26 cellular contexts compared by ENCODE assay signal in the genomic region with DNA sequence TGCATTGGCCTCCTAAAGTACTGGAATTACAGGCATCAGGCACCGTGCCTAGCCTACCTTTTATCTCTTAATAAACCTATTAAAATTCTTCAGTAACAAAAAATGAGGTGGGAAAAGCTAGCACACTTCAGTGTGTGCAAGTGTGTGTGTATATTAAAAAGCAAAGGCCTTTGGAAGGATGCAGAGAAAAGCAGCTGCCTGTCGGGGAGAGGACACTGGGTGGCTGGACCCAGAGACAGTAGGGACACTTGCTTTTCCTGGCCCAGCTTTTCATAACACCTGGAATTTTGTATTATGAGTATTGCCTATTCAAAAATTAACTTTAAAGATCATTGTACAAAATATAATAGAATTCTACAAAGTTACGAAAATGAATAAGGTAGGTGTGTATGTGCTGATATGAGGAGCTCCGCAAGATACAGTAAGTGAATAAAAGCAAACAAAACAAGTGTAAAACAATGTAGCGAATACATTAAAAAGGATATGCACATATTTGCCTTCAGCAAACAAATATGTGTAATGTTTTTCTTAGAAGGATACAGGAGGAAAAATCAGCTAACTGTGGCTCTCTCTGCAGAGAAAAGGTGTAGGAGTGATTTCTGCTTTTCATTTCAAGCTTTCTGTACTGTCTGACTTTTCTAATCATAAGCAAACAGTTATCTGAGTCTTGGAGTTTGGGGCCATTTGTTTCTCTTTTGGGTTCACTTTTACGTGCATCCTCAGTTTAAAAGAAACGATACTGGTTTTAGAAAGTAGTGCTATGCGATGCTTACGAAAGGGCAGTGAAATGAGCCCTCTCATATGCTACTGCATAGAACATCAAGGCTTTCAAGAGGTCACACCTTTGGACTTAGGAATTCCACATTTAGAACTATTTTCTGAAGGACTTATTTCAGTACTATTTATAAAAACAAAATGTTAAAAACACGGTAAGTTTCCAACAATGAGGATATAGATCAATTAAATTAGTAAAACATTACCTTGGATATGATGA.
"Had no signal": no experiment of that assay in that cellular context is flagged by ENCODE, and none has a peak within 500 bp of the region (broad histone marks: within the 10 kb centered on the region; RNA-seq: fewer than 3 reads in every experiment).

No MANE protein-coding gene starts in this region.

- H3K79me2 ChIP-seq: parathyroid adenoma had no signal

- DNase-seq: effector memory CD4-positive, alpha-beta T cell; esophagus squamous epithelium; foreskin melanocyte; hypothalamus; immature natural killer cell; islet precursor cell; mammary epithelial cell; mesendoderm; midbrain; naive thymus-derived CD4-positive, alpha-beta T cell; right lobe of liver; small intestine; stimulated activated CD4-positive, alpha-beta T cell treated with anti-CD3 and anti-CD28 coated beads, Interleukin-15, amount 100 ng/mL, for 24 hours; stimulated activated CD4-positive, alpha-beta T cell treated with anti-CD3 and anti-CD28 coated beads, Interleukin-2, amount 100 ng/mL, for 48 hours; stimulated activated naive B cell treated with anti-CD40 and anti-IgM and Interleukin-4, amounts not matched to agents 10 μg/mL and 1 μg/mL and 100 μg/mL, for 72 hours; upper lobe of left lung; uterus had no signal

- H3K9me3 ChIP-seq: esophagus squamous epithelium, right lobe of liver, thoracic aorta, tibial nerve, upper lobe of left lung, uterus had no signal

- H3K9ac ChIP-seq: neural progenitor cell, parathyroid adenoma had no signal

- ATAC-seq: naive thymus-derived CD4-positive, alpha-beta T cell; right lobe of liver; stimulated activated naive B cell treated with anti-CD40 and anti-IgM and Interleukin-4, amounts not matched to agents 10 μg/mL and 1 μg/mL and 100 μg/mL, for 72 hours had no signal

- H2AFZ ChIP-seq: neural progenitor cell, parathyroid adenoma had no signal

- H3K4me3 ChIP-seq: esophagus squamous epithelium, neural progenitor cell, right lobe of liver, thoracic aorta, tibial nerve, upper lobe of left lung, uterus had no signal

- H3K27ac Mint-ChIP-seq: dendritic cell treated with granulocyte-macrophage colony-stimulating factor and Interleukin-4, amounts not matched to agents 40 ng/mL and 50 ng/mL, for 4 days; immature natural killer cell; naive thymus-derived CD4-positive, alpha-beta T cell; neural progenitor cell; progenitor cell of endocrine pancreas; stimulated activated naive B cell treated with anti-CD40 and anti-IgM and Interleukin-4, amounts not matched to agents 10 μg/mL and 1 μg/mL and 100 μg/mL, for 72 hours; stimulated activated naive CD8-positive, alpha-beta T cell treated with anti-CD3 and anti-CD28 coated beads, Interleukin-15, Interleukin-2, amounts not matched to agents 100 ng/mL and 50 ng/mL, for 24 hours had no signal

- FAIRE-seq: endothelial cell of umbilical vein had no signal

- H3K9me3 Mint-ChIP-seq: dendritic cell treated with granulocyte-macrophage colony-stimulating factor and Interleukin-4, amounts not matched to agents 40 ng/mL and 50 ng/mL, for 4 days; immature natural killer cell; naive thymus-derived CD4-positive, alpha-beta T cell; nephron; neural progenitor cell; stimulated activated naive B cell treated with anti-CD40 and anti-IgM and Interleukin-4, amounts not matched to agents 10 μg/mL and 1 μg/mL and 100 μg/mL, for 72 hours; stimulated activated naive CD8-positive, alpha-beta T cell treated with anti-CD3 and anti-CD28 coated beads, Interleukin-15, Interleukin-2, amounts not matched to agents 100 ng/mL and 50 ng/mL, for 24 hours had no signal

- H3K27ac ChIP-seq: esophagus squamous epithelium, neural progenitor cell, parathyroid adenoma, right lobe of liver, thoracic aorta, tibial nerve, uterus had no signal

- H3K4me1 ChIP-seq: neural progenitor cell, parathyroid adenoma, right lobe of liver, upper lobe of left lung, uterus had no signal

- H3K27me3 ChIP-seq: esophagus squamous epithelium, neural progenitor cell, right lobe of liver, tibial nerve, upper lobe of left lung, uterus had no signal

- H3K4me2 ChIP-seq: neural progenitor cell had no signal

- H3K36me3 ChIP-seq: neural progenitor cell, uterus had no signal
